ENCODE assay signal across 8 cellular contexts in genomic region chr11:16605440-16605970, GRCh38.
DNase-seq lines count a peak whose midpoint lies in the region; ATAC-seq and TF ChIP-seq lines count a peak whose summit lies in the region.

No MANE protein-coding gene starts in this region.

- peak overlapping the region; percentile 34 for H3K4me3 ChIP-seq in H7 (ENCODE audit: insufficient read depth, low read depth, low read length)
- peak overlapping the region; percentile 30 for H3K4me3 ChIP-seq in iPS-11a (ENCODE audit: low read depth, low read length)
- peak overlapping the region; percentile 83 to 98 (median 93) for H3K4me3 ChIP-seq in skeletal muscle tissue (ENCODE audit: low read length in 3 of 3)

- no peaks in the 10 kb centered on the region for H3K36me3 ChIP-seq in H7 (replicated peaks; ENCODE audit: control insufficient read depth, insufficient read depth, low read length)
- H3K36me3 ChIP-seq in skeletal muscle tissue (ENCODE audit: control insufficient read depth in 3 of 3, insufficient read depth in 3 of 3, low read length in 3 of 3) = no peaks in the 10 kb centered on the region

- TF ChIP-seq CTCF in GM13977 (IDR thresholded peaks at IDR 0.05; ENCODE audit: extremely low read depth, insufficient read depth, missing control alignments) = no peak

- H3K27ac ChIP-seq in skeletal muscle tissue (ENCODE audit: low read depth, low read length) = peak overlapping the region; percentile 99

- H3K9me3 ChIP-seq in skeletal muscle tissue (ENCODE audit: control insufficient read depth in 3 of 3, low read length in 3 of 3) = no peaks in the 10 kb centered on the region

- peak; percentile 13 for DNase-seq in Ammon's horn (ENCODE audit: low spot score)
- peak; percentile 70 for DNase-seq in H7
- peak; percentile 39 for DNase-seq in amniotic epithelial cell (ENCODE audit: low read depth)
- DNase-seq in NCI-H774 (lab: John Stamatoyannopoulos, UW) = no peak
- no peak for DNase-seq in GM13977 (ENCODE audit: low spot score)

- in situ Hi-C loops in GM13977 (cut with MboI; ENCODE audit: low pct_unique_long_range_greater_than_20kb, low sequenced_read_pairs, unreplicated experiment) = no loop called here

- peaks cover 20 to 31% (median 29%) of the 10 kb centered on the region in 3 donors for H3K4me1 ChIP-seq in skeletal muscle tissue (ENCODE audit: control insufficient read depth in 3 of 3, insufficient read depth in 3 of 3, low read length in 3 of 3)

- H3K27me3 ChIP-seq in H7 (ENCODE audit: control insufficient read depth, insufficient read depth, low read length) (peaks cover 98% of the 10 kb centered on the region), skeletal muscle tissue (ENCODE audit: control insufficient read depth in 3 of 3, insufficient read depth in 3 of 3, low read length in 3 of 3) (peaks cover 0 to 5% (median 0%) of the 10 kb centered on the region in 3 donors)

- peak overlapping the region; percentile 95 to 99 (median 98) for H3K9ac ChIP-seq in skeletal muscle tissue (ENCODE audit: low read depth in 1 of 3, low read length in 3 of 3)

- ATAC-seq in GM18861 (IDR thresholded peaks at IDR 0.05; ENCODE audit: unreplicated experiment) = no peak

Comparison
In these comparisons a context has a peak if more than half of its experiments do, and no peak if none do; other contexts are left out.
1. DNase-seq: peak in Ammon's horn (single experiment), H7 (single experiment) and amniotic epithelial cell (single experiment); none in NCI-H774 (single experiment) and GM13977 (single experiment).
2. H3K4me3 ChIP-seq: peak in every context shown above with its lines; median percentile 93 in skeletal muscle tissue; 34 in H7; 30 in iPS-11a.